ENCODE assay signal across 8 cellular contexts in the genomic region with DNA sequence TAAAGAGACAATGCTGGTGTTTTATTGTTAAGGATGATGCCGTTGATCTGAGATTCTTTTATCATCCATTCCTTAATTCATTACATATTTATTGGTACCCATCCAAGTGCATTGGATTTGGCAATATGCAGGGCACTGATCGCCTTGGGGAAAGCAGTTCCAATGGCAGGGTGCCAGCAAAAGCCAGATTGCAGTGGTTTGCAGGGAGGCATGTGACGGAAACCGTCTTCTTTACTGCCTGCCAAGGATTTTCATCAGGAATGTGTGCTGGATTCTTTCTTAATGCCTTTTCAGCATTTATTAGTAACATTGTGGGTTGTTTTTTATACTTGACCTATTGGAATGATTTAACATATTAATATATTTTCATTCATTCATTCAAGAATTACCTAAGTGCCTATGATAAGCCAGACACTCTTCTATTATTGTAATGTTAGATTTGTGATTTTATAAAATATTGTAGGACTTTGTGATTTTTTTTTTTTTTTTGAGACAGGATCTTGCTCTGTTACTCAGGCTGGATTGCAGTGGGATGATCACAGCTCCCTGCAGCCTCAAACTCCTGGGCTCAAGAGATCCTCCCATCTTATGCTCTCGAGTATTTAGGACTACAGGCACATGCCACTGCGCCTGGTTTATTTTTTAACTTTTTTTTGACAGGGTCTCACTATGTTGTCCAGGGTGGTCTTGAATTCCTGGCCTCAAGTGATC.
DNase-seq lines count a peak whose midpoint lies in the region; ATAC-seq and TF ChIP-seq lines count a peak whose summit lies in the region.

No MANE protein-coding gene starts in this region.

- H3K4me3 Mint-ChIP-seq in activated naive CD4-positive, alpha-beta T cell treated with anti-CD3 and anti-CD28 coated beads, Interleukin-2, amount 10 ng/mL, durations not matched to agents 7 days and 5 days, result no peak overlapping the region

- H3K36me3 ChIP-seq in prostate gland, result no peaks in the 10 kb centered on the region

- CTCF ChIA-PET in activated naive CD4-positive, alpha-beta T cell treated with anti-CD3 and anti-CD28 coated beads, Interleukin-2, amount 10 ng/mL, durations not matched to agents 7 days and 5 days (lab: Charles Lee), result no interaction called here

- no peaks in the 10 kb centered on the region for H3K36me3 Mint-ChIP-seq in activated naive CD4-positive, alpha-beta T cell treated with anti-CD3 and anti-CD28 coated beads, Interleukin-2, amount 10 ng/mL, durations not matched to agents 7 days and 5 days

- peak; percentile 97 for DNase-seq in EL
- peak; percentile 83 for DNase-seq in NCI-H82 (lab: John Stamatoyannopoulos, UW)
- DNase-seq in fibroblast of peridontal ligament (ENCODE audit: extremely low read depth), result peak; percentile 95
- DNase-seq in prostate gland (ENCODE audit: low spot score), result peak; percentile 67
- no peak for DNase-seq in SK-N-DZ (ENCODE audit: low spot score)
- no peak for DNase-seq in islet precursor cell
- DNase-seq in activated naive CD4-positive, alpha-beta T cell treated with anti-CD3 and anti-CD28 coated beads, Interleukin-2, amount 10 ng/mL, durations not matched to agents 7 days and 5 days, result no peak

- no peak for ATAC-seq in GM18873 (IDR thresholded peaks at IDR 0.05; ENCODE audit: low FRiP score, unreplicated experiment)

- H3K4me1 Mint-ChIP-seq in activated naive CD4-positive, alpha-beta T cell treated with anti-CD3 and anti-CD28 coated beads, Interleukin-2, amount 10 ng/mL, durations not matched to agents 7 days and 5 days, result no peaks in the 10 kb centered on the region

- no peaks in the 10 kb centered on the region for H3K4me1 ChIP-seq in prostate gland (replicated peaks)

- TF ChIP-seq CTCF in prostate gland (IDR thresholded peaks at IDR 0.05), result no peak

- H3K27me3 Mint-ChIP-seq in activated naive CD4-positive, alpha-beta T cell treated with anti-CD3 and anti-CD28 coated beads, Interleukin-2, amount 10 ng/mL, durations not matched to agents 7 days and 5 days, result peaks cover 6% of the 10 kb centered on the region

- no peaks in the 10 kb centered on the region for H3K9me3 ChIP-seq in prostate gland

- no peak overlapping the region for H3K27ac ChIP-seq in prostate gland

- no peaks in the 10 kb centered on the region for H3K27me3 ChIP-seq in prostate gland (replicated peaks; ENCODE audit: insufficient read depth)

- no peaks in the 10 kb centered on the region for H3K9me3 Mint-ChIP-seq in activated naive CD4-positive, alpha-beta T cell treated with anti-CD3 and anti-CD28 coated beads, Interleukin-2, amount 10 ng/mL, durations not matched to agents 7 days and 5 days

- intact Hi-C loops in prostate gland (cut with DNase I), result loop anchor here (10.0 kb wide), 1 partner anchor 49 kb away; no protein-coding TSS in a partner anchor

- no peak overlapping the region for H3K27ac Mint-ChIP-seq in activated naive CD4-positive, alpha-beta T cell treated with anti-CD3 and anti-CD28 coated beads, Interleukin-2, amount 10 ng/mL, durations not matched to agents 7 days and 5 days

- no peak overlapping the region for H3K4me3 ChIP-seq in prostate gland

- 16% methylated on average over 6 of the region's 6 CpGs for WGBS in prostate gland

- no peak for TF ChIP-seq POLR2A in prostate gland (IDR thresholded peaks at IDR 0.05)

Comparison
In these comparisons a context has a peak if more than half of its experiments do, and no peak if none do; other contexts are left out.
1. DNase-seq: peak in EL (single experiment), NCI-H82 (single experiment), fibroblast of peridontal ligament (single experiment) and prostate gland (single experiment); none in SK-N-DZ (single experiment), islet precursor cell (single experiment) and activated naive CD4-positive, alpha-beta T cell treated with anti-CD3 and anti-CD28 coated beads, Interleukin-2, amount 10 ng/mL, durations not matched to agents 7 days and 5 days (single experiment).